ENCODE assay signal across 16 cellular contexts in the genomic region with DNA sequence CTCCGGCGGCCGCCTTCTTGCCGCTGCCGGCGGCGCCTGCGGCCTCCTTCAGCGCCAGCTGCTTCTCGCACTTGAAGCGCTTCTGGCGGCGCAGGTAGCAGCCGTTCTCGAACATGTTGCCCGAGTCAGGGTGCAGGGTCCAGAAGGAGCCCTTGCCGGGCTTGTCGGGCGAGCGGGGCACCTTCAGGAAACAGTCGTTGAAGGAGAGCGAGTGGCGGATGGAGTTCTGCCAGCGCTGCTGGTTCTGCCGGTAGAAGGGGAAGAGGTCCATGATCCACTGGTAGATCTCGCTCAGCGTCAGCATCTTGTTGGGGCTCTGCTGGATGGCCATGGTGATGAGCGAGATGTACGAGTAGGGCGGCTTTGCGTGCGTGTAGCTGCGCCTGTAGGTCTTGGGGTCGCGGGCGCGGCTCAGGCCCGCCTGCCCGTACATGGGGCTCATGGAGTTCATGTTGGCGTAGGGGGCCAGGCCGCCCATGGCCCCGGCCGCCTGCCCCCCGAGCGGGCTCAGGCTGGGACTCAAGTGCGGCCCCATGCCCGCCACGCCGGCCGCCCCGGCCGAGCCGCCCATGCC. TPM values are rescaled to one million over a fixed set of nuclear protein-coding genes. Genes with fewer than 3 reads are reported as not detected.
DNase-seq lines count a peak whose midpoint lies in the region; FAIRE-seq and TF ChIP-seq lines count a peak whose summit lies in the region.
"Had no signal": no experiment of that assay in that cellular context is flagged by ENCODE, and none has a peak within 500 bp of the region (broad histone marks: within the 10 kb centered on the region; RNA-seq: fewer than 3 reads in every experiment).

No MANE protein-coding gene starts in this region.

- H3K27me3 ChIP-seq in BLaER1 treated with 17β-estradiol and CSF1 and Interleukin-3, amounts not matched to agents 10 nM and 100 nM: peaks cover 97 to 100% (median 100%) of the 10 kb centered on the region in 11 experiments
- H3K27me3 ChIP-seq in HUES6 (ENCODE audit: control insufficient read depth, insufficient read depth, low read length) (peaks cover 99% of the 10 kb centered on the region), endothelial cell of umbilical vein (ENCODE audit: control insufficient read depth in 2 of 2, insufficient read depth in 2 of 2, low read length in 2 of 2) (peaks cover 83 to 95% of the 10 kb centered on the region in 2 experiments), vagina (peaks cover 28% of the 10 kb centered on the region)

- peaks cover 6% of the 10 kb centered on the region for H3K9me3 Mint-ChIP-seq in nephron progenitor cell

- no peak overlapping the region for H2AFZ ChIP-seq in endothelial cell of umbilical vein (ENCODE audit: low read depth, low read length)

- no peak overlapping the region for H3K27ac ChIP-seq in BLaER1 treated with 17β-estradiol and CSF1 and Interleukin-3, amounts not matched to agents 10 nM and 100 nM
- H3K27ac ChIP-seq in HUES6 (ENCODE audit: low read depth, low read length) (no peak overlapping the region), endothelial cell of umbilical vein (ENCODE audit: insufficient read depth, low read depth, low read length) (no peak overlapping the region), vagina (no peak overlapping the region)
- H3K27ac ChIP-seq: C4-2B had no signal

- H3K9me1 ChIP-seq in endothelial cell of umbilical vein (replicated peaks; ENCODE audit: control insufficient read depth, extremely low read depth, insufficient read depth, low read length): no peaks in the 10 kb centered on the region

- H3K36me3 ChIP-seq in BLaER1 treated with 17β-estradiol and CSF1 and Interleukin-3, amounts not matched to agents 10 nM and 100 nM: peaks cover 0 to 19% (median 0%) of the 10 kb centered on the region in 11 experiments; a peak in 4 of 22 replicates
- H3K36me3 ChIP-seq in HUES6 (ENCODE audit: control insufficient read depth, insufficient read depth, low read length): no peaks in the 10 kb centered on the region
- no peaks in the 10 kb centered on the region for H3K36me3 ChIP-seq in endothelial cell of umbilical vein (ENCODE audit: control insufficient read depth in 2 of 2, extremely low read depth in 1 of 2, insufficient read depth in 2 of 2, low read length in 2 of 2)
- no peaks in the 10 kb centered on the region for H3K36me3 ChIP-seq in vagina

- H3K4me1 Mint-ChIP-seq in nephron progenitor cell: peaks cover 31% of the 10 kb centered on the region
- H3K4me1 Mint-ChIP-seq: activated CD4-positive, alpha-beta T cell treated with anti-CD3 and anti-CD28 coated beads, Interleukin-2, amount 10 ng/mL, durations not matched to agents 24 days and 14 days had no signal

- peak overlapping the region in 6 of 10 experiments; percentile 7 to 65 (median 50); a peak in 8 of 20 replicates for H3K4me3 ChIP-seq in BLaER1 treated with 17β-estradiol and CSF1 and Interleukin-3, amounts not matched to agents 10 nM and 100 nM
- peak overlapping the region; percentile 53 for H3K4me3 ChIP-seq in HUES6 (ENCODE audit: low read depth, low read length)
- no peak overlapping the region for H3K4me3 ChIP-seq in endothelial cell of umbilical vein (replicated peaks in 1 of 3; ENCODE audit: insufficient read depth in 1 of 3, low read depth in 1 of 3, low read length in 3 of 3)
- H3K4me3 ChIP-seq in vagina: no peak overlapping the region

- in situ Hi-C loops in ACHN (cut with HindIII; ENCODE audit: low pct_ligation_motif_present, low pct_unique_long_range_greater_than_20kb, low sequenced_read_pairs): no loop called here

- H3K9me3 ChIP-seq in BLaER1 treated with 17β-estradiol and CSF1 and Interleukin-3, amounts not matched to agents 10 nM and 100 nM (replicated peaks in 1 of 11): peaks cover 64 to 86% (median 81%) of the 10 kb centered on the region in 11 experiments
- H3K9me3 ChIP-seq in HUES6 (ENCODE audit: control insufficient read depth, insufficient read depth, low read depth, low read length): no peaks in the 10 kb centered on the region
- H3K9me3 ChIP-seq in endothelial cell of umbilical vein (replicated peaks; ENCODE audit: control insufficient read depth, insufficient read depth, low read length): no peaks in the 10 kb centered on the region
- H3K9me3 ChIP-seq in vagina: no peaks in the 10 kb centered on the region

- H3K4me3 Mint-ChIP-seq in nephron progenitor cell: peak overlapping the region; percentile 65
- H3K4me3 Mint-ChIP-seq: T-helper 17 cell had no signal

- dilution Hi-C loops in endothelial cell of umbilical vein (cut with MboI; ENCODE audit: extremely low pct_ligation_motif_present, low sequenced_read_pairs): no loop called here

- H3K4me2 ChIP-seq in BLaER1 treated with 17β-estradiol and CSF1 and Interleukin-3, amounts not matched to agents 10 nM and 100 nM: 0 out of 22 replicates have a peak overlapping the region, but pooled peaks of 1 of the 11 experiments have one; percentile 76
- H3K4me2 ChIP-seq in endothelial cell of umbilical vein (ENCODE audit: insufficient read depth, low read length): no peak overlapping the region

- intact Hi-C loops in endothelial cell of umbilical vein (cut with micrococcal nuclease) (no loop called here), vagina (cut with DNase I) (no loop called here)

- H3K27ac Mint-ChIP-seq in nephron progenitor cell: no peak overlapping the region
- H3K27ac Mint-ChIP-seq: T-helper 17 cell had no signal

- DNase-seq in endothelial cell of umbilical vein (ENCODE audit: low read depth, low spot score): no peak
- DNase-seq in nephron progenitor cell: no peak
- no peak for DNase-seq in HTR-8/SVneo (ENCODE audit: insufficient read length, low spot score)
- no peak for DNase-seq in vagina (ENCODE audit: extremely low spot score in 2 of 2)
- no peak for DNase-seq in NCI-H1436 (lab: John Stamatoyannopoulos, UW)
- no peak for DNase-seq in ACHN
- DNase-seq: activated CD4-positive, alpha-beta T cell treated with anti-CD3 and anti-CD28 coated beads, Interleukin-2, amount 10 ng/mL, durations not matched to agents 24 days and 14 days; Kasumi-1; midbrain; NCI-H2081 treated with DMSO at 0.1 percent for 48 hours; T-helper 17 cell had no signal

- H3K9ac ChIP-seq in BLaER1 treated with 17β-estradiol and CSF1 and Interleukin-3, amounts not matched to agents 10 nM and 100 nM: no peak overlapping the region
- peak overlapping the region; percentile 50 for H3K9ac ChIP-seq in HUES6 (ENCODE audit: low read length)
- no peak overlapping the region for H3K9ac ChIP-seq in endothelial cell of umbilical vein (replicated peaks; ENCODE audit: extremely low read depth, insufficient read depth, low read length)

- no peaks in the 10 kb centered on the region for H3K79me2 ChIP-seq in endothelial cell of umbilical vein (ENCODE audit: control insufficient read depth, insufficient read depth, low read length)

- FAIRE-seq in endothelial cell of umbilical vein (lab: Jason Lieb, UNC) (peak; percentile 50), HTR-8/SVneo (lab: Jason Lieb, UNC) (no peak)
- FAIRE-seq: GM12892 had no signal

- no TSS peak for BruUV-seq in endothelial cell of umbilical vein (replicated peaks; lab: Mats Ljungman, UMichigan)

- peaks cover 0 to 9% (median 6%) of the 10 kb centered on the region in 10 experiments; a peak in 8 of 20 replicates for H3K4me1 ChIP-seq in BLaER1 treated with 17β-estradiol and CSF1 and Interleukin-3, amounts not matched to agents 10 nM and 100 nM
- H3K4me1 ChIP-seq in HUES6 (ENCODE audit: control insufficient read depth, insufficient read depth, low read length) (peaks cover 54% of the 10 kb centered on the region), endothelial cell of umbilical vein (ENCODE audit: control insufficient read depth, extremely low read depth, insufficient read depth, low read length) (no peaks in the 10 kb centered on the region), vagina (peaks cover 24% of the 10 kb centered on the region)

- no peak for TF ChIP-seq CTCF in endothelial cell of umbilical vein (IDR thresholded peaks at IDR 0.05; ENCODE audit: extremely low read depth in 1 of 2, insufficient read depth in 1 of 2, low read depth in 1 of 2, low read length in 2 of 2)
- no peak for TF ChIP-seq CTCF in nephron progenitor cell (IDR thresholded peaks at IDR 0.05)
- TF ChIP-seq CTCF in vagina (IDR thresholded peaks at IDR 0.05): no peak

- CTCF ChIA-PET in endothelial cell of umbilical vein (lab: Charles Lee): no interaction called here

- H3K27me3 Mint-ChIP-seq in nephron progenitor cell (ENCODE audit: low read depth, poor library complexity): peaks cover 98% of the 10 kb centered on the region

- POLR2A ChIA-PET in endothelial cell of umbilical vein (lab: Charles Lee): no interaction called here

- TF ChIP-seq POLR2A in endothelial cell of umbilical vein (IDR thresholded peaks at IDR 0.05; ENCODE audit: low read depth, low read length) (no peak), vagina (IDR thresholded peaks at IDR 0.05) (no peak)

- H4K20me1 ChIP-seq in BLaER1 treated with 17β-estradiol and CSF1 and Interleukin-3, amounts not matched to agents 10 nM and 100 nM: peaks cover 0 to 5% (median 0%) of the 10 kb centered on the region in 11 experiments; a peak in 2 of 22 replicates
- H4K20me1 ChIP-seq in endothelial cell of umbilical vein (replicated peaks; ENCODE audit: control insufficient read depth, extremely low read depth, insufficient read depth, low read length): no peaks in the 10 kb centered on the region

- H3K36me3 Mint-ChIP-seq in nephron progenitor cell (ENCODE audit: low read depth): no peaks in the 10 kb centered on the region

TF ChIP-seq in endothelial cell of umbilical vein, 7 proteins besides CTCF, POLR2A, EP300 and RAD21:
- peak; percentile 92 for TF ChIP-seq EZH2 (IDR thresholded peaks at IDR 0.05; ENCODE audit: borderline replicate concordance, low read depth, low read length, severe bottlenecking)
- TF ChIP-seq, protein P1, sequence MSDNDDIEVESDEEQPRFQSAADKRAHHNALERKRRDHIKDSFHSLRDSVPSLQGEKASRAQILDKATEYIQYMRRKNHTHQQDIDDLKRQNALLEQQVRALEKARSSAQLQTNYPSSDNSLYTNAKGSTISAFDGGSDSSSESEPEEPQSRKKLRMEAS (IDR thresholded peaks at IDR 0.05; ENCODE audit: insufficient read depth, insufficient read length): no peak

RNA-seq across cellular contexts. Expression of a gene that starts 1.9 kb away (rescaled TPM):
- total RNA-seq in endothelial cell of umbilical vein (not detected in 2 replicates), vagina (not detected)
- not detected in 2 replicates for polyA plus RNA-seq in endothelial cell of umbilical vein
- not detected in 2 replicates for polyA plus RNA-seq in endothelial cell of umbilical vein (2011; cell fraction: cytosol; rRNA removed)
- not detected in 2 replicates for polyA plus RNA-seq in endothelial cell of umbilical vein (2011; cell fraction: nucleus; rRNA removed)
- not detected in 2 replicates for polyA plus RNA-seq in endothelial cell of umbilical vein (2012)
- polyA minus RNA-seq in endothelial cell of umbilical vein: not detected in 2 replicates
- polyA minus RNA-seq in endothelial cell of umbilical vein (2011; cell fraction: cytosol; rRNA and poly(A)+ RNA removed): not detected
- polyA minus RNA-seq in endothelial cell of umbilical vein (2011; cell fraction: nucleus; rRNA and poly(A)+ RNA removed): not detected in 2 replicates
- total RNA-seq: activated CD4-positive, alpha-beta T cell treated with anti-CD3 and anti-CD28 coated beads, Interleukin-2, amount 10 ng/mL, durations not matched to agents 24 days and 14 days; pulmonary artery endothelial cell; T-helper 17 cell had no signal

Comparison
In these comparisons a context has a peak if more than half of its experiments do, and no peak if none do; other contexts are left out.
1. H3K4me3 ChIP-seq: peak in BLaER1 treated with 17β-estradiol and CSF1 and Interleukin-3, amounts not matched to agents 10 nM and 100 nM (6 of 10) and HUES6 (single experiment); none in endothelial cell of umbilical vein (0 of 3) and vagina (0 of 2).